Comparison of ENCODE assay signal across 19 cellular contexts in the genomic region with DNA sequence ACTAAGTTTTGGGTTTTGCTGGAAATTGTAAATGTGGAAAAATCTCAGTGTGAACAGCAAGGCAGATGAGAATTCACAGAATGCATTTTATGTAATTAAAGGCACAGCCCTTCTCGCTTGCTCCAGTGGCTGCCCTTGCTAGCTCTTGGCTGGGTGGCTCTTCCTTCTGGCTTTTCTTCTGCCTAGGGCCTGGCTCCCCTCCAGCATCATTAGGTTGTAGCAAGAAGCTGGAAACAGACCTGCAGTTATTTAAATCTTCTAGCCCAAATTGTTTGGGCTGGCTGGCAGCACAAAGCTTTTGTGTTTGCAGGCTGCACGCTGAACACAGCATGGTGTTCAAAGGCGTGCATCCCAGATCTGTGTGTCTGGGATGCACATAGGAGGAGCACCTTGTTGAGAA. TPM values are rescaled to one million over a fixed set of nuclear protein-coding genes. Genes with fewer than 3 reads are reported as not detected.
DNase-seq lines count a peak whose midpoint lies in the region; ATAC-seq, FAIRE-seq and TF ChIP-seq lines count a peak whose summit lies in the region.
"Had no signal": no experiment of that assay in that cellular context is flagged by ENCODE, and none has a peak within 500 bp of the region (broad histone marks: within the 10 kb centered on the region; RNA-seq: fewer than 3 reads in every experiment).

No MANE protein-coding gene starts in this region.

- no peak for ATAC-seq in HG02642 (IDR thresholded peaks at IDR 0.05; ENCODE audit: poor library complexity, unreplicated experiment)
- ATAC-seq: SK-N-SH treated with all-trans-retinoic acid at 6 μM for 48 hours had no signal

- intact Hi-C loops in Caco-2 (cut with micrococcal nuclease; ENCODE audit: unreplicated experiment), result no loop called here

- in situ Hi-C loops in G401 (cut with HindIII; ENCODE audit: low sequenced_read_pairs), result no loop called here

- no peak overlapping the region for H3K27ac Mint-ChIP-seq in astrocyte (ENCODE audit: unreplicated experiment)
- no peak overlapping the region for H3K27ac Mint-ChIP-seq in Caco-2 (ENCODE audit: unreplicated experiment)
- H3K27ac Mint-ChIP-seq: activated naive CD8-positive, alpha-beta T cell treated with anti-CD3 and anti-CD28 coated beads, Interleukin-2, amount 10 ng/mL, durations not matched to agents 7 days and 5 days; activated T-cell treated with anti-CD3 and anti-CD28 coated beads, Interleukin-2, amount 50 U/mL, for 24 hours had no signal

- H3K27me3 ChIP-seq in astrocyte (ENCODE audit: insufficient read depth, low read length), result no peaks in the 10 kb centered on the region
- H3K27me3 ChIP-seq in Caco-2 (replicated peaks; ENCODE audit: control insufficient read depth, insufficient read depth, low read length), result no peaks in the 10 kb centered on the region
- H3K27me3 ChIP-seq: ovary, stomach had no signal

- CTCF ChIA-PET in Caco-2 (lab: Charles Lee), result no interaction called here

- TF ChIP-seq CTCF in astrocyte (IDR thresholded peaks at IDR 0.05; ENCODE audit: insufficient read depth, low read depth, low read length) (no peak), Caco-2 (IDR thresholded peaks at IDR 0.05; ENCODE audit: insufficient read depth in 1 of 2, low read depth in 1 of 2, low read length in 1 of 2, severe bottlenecking in 1 of 2, unreplicated experiment in 1 of 2) (no peak)

- no peaks in the 10 kb centered on the region for H4K20me1 ChIP-seq in astrocyte (ENCODE audit: insufficient read depth, low read length)

- H3K27me3 Mint-ChIP-seq in astrocyte (ENCODE audit: low read depth, unreplicated experiment), result peaks cover 19% of the 10 kb centered on the region
- H3K27me3 Mint-ChIP-seq in Caco-2 (ENCODE audit: insufficient read depth, unreplicated experiment), result peaks cover 2% of the 10 kb centered on the region

- no peak for FAIRE-seq in astrocyte (lab: Jason Lieb, UNC)
- FAIRE-seq: frontal cortex had no signal

- H3K9me3 Mint-ChIP-seq in astrocyte (ENCODE audit: unreplicated experiment) (no peaks in the 10 kb centered on the region), Caco-2 (ENCODE audit: unreplicated experiment) (no peaks in the 10 kb centered on the region)
- H3K9me3 Mint-ChIP-seq: activated naive CD8-positive, alpha-beta T cell treated with anti-CD3 and anti-CD28 coated beads, Interleukin-2, amount 10 ng/mL, durations not matched to agents 7 days and 5 days; activated T-cell treated with anti-CD3 and anti-CD28 coated beads, Interleukin-2, amount 50 U/mL, for 24 hours had no signal

- H3K27ac ChIP-seq in astrocyte (ENCODE audit: low read depth, low read length), result no peak overlapping the region
- H3K27ac ChIP-seq: ovary, stomach had no signal

- H3K4me3 Mint-ChIP-seq in astrocyte (ENCODE audit: unreplicated experiment) (no peak overlapping the region), Caco-2 (ENCODE audit: unreplicated experiment) (no peak overlapping the region)
- H3K4me3 Mint-ChIP-seq: activated naive CD8-positive, alpha-beta T cell treated with anti-CD3 and anti-CD28 coated beads, Interleukin-2, amount 10 ng/mL, durations not matched to agents 7 days and 5 days; activated T-cell treated with anti-CD3 and anti-CD28 coated beads, Interleukin-2, amount 50 U/mL, for 24 hours had no signal

- POLR2A ChIA-PET in Caco-2 (lab: Charles Lee), result no interaction called here

- DNase-seq in G401 (ENCODE audit: low spot score) (peak; percentile 83), astrocyte (ENCODE audit: low read depth) (peak; percentile 18), hippocampal formation (lab: John Stamatoyannopoulos, UW) (peak; percentile 15 to 57), renal cortical epithelial cell (ENCODE audit: low read depth) (peak; percentile 26), OCI-M1 (lab: John Stamatoyannopoulos, UW) (no peak), Caco-2 (no peak), DMS53 treated with DMSO at 0.1 percent for 48 hours (lab: John Stamatoyannopoulos, UW; ENCODE audit: unreplicated experiment) (no peak)
- DNase-seq: activated naive CD8-positive, alpha-beta T cell treated with anti-CD3 and anti-CD28 coated beads, Interleukin-2, amount 10 ng/mL, durations not matched to agents 7 days and 5 days; activated T-cell treated with anti-CD3 and anti-CD28 coated beads, Interleukin-2, amount 50 U/mL, for 24 hours; cerebellar nuclear complex; DMS53; Karpas-422; NCI-H1436 treated with DMSO at 0.1 percent for 48 hours; NCI-H524; stomach had no signal

- BruUV-seq in Caco-2 (replicated peaks; lab: Mats Ljungman, UMichigan), result no TSS peak

- H3K36me3 ChIP-seq in astrocyte (ENCODE audit: insufficient read depth, low read length) (no peaks in the 10 kb centered on the region), Caco-2 (ENCODE audit: control insufficient read depth, insufficient read depth, low read length) (no peaks in the 10 kb centered on the region)
- H3K36me3 ChIP-seq: ovary, stomach had no signal

- no peak overlapping the region for H3K4me2 ChIP-seq in astrocyte (ENCODE audit: low read length)

- no peaks in the 10 kb centered on the region for H3K36me3 Mint-ChIP-seq in astrocyte (ENCODE audit: low read depth, unreplicated experiment)
- peaks cover 4% of the 10 kb centered on the region for H3K36me3 Mint-ChIP-seq in Caco-2 (ENCODE audit: insufficient read depth, unreplicated experiment)
- H3K36me3 Mint-ChIP-seq: activated naive CD8-positive, alpha-beta T cell treated with anti-CD3 and anti-CD28 coated beads, Interleukin-2, amount 10 ng/mL, durations not matched to agents 7 days and 5 days had no signal

- H2AFZ ChIP-seq in astrocyte (ENCODE audit: low read depth, low read length), result no peak overlapping the region

- H3K79me2 ChIP-seq in astrocyte (ENCODE audit: insufficient read depth, low read length), result no peaks in the 10 kb centered on the region

- H3K9me3 ChIP-seq in astrocyte (ENCODE audit: insufficient read depth, low read depth, low read length) (no peaks in the 10 kb centered on the region), Caco-2 (no peaks in the 10 kb centered on the region)
- H3K9me3 ChIP-seq: ovary, stomach had no signal

- H3K4me3 ChIP-seq in astrocyte (ENCODE audit: insufficient read depth, low read depth, low read length) (no peak overlapping the region), Caco-2 (ENCODE audit: low read depth, low read length) (no peak overlapping the region)
- H3K4me3 ChIP-seq: ovary, stomach had no signal

- H3K4me1 ChIP-seq in astrocyte (ENCODE audit: insufficient read depth, low read length) (no peaks in the 10 kb centered on the region), Caco-2 (peaks cover 2% of the 10 kb centered on the region; the same call in 1 of the 2 replicates)

- H3K4me1 Mint-ChIP-seq in astrocyte (ENCODE audit: low read depth, unreplicated experiment) (peaks cover 1% of the 10 kb centered on the region), Caco-2 (ENCODE audit: low read depth, unreplicated experiment) (no peaks in the 10 kb centered on the region)
- H3K4me1 Mint-ChIP-seq: activated naive CD8-positive, alpha-beta T cell treated with anti-CD3 and anti-CD28 coated beads, Interleukin-2, amount 10 ng/mL, durations not matched to agents 7 days and 5 days had no signal

- H3K9ac ChIP-seq in astrocyte (ENCODE audit: low read length), result no peak overlapping the region

RNA-seq across cellular contexts. Expression of a gene that starts 56.5 kb away (rescaled TPM):
- total RNA-seq in G401 (2014; rRNA removed; shearing (Covaris generic)), result not detected in 2 replicates
- total RNA-seq in astrocyte, result 3.2 and 7.1 TPM in 2 replicates
- 17.7 and 65.0 TPM in 2 replicates for total RNA-seq in renal cortical epithelial cell
- 6.2 and 8.4 TPM in 2 replicates for total RNA-seq in Caco-2 (2022)
- total RNA-seq: activated naive CD8-positive, alpha-beta T cell treated with anti-CD3 and anti-CD28 coated beads, Interleukin-2, amount 10 ng/mL, durations not matched to agents 7 days and 5 days had no signal

Comparison
In these comparisons a context has a peak if more than half of its experiments do, and no peak if none do; other contexts are left out.
1. DNase-seq: peak in G401 (single experiment), astrocyte (single experiment), hippocampal formation (2 of 2) and renal cortical epithelial cell (single experiment); none in OCI-M1 (single experiment), Caco-2 (0 of 2) and DMS53 treated with DMSO at 0.1 percent for 48 hours (single experiment).